ENCODE assay signal across 35 cellular contexts in genomic region chr6:151539506-151540268, GRCh38. TPM values are rescaled to one million over a fixed set of nuclear protein-coding genes. Genes with fewer than 3 reads are reported as not detected.
"Had no signal": no experiment of that assay in that cellular context is flagged by ENCODE, and none has a peak within 500 bp of the region (broad histone marks: within the 10 kb centered on the region; RNA-seq: fewer than 3 reads in every experiment).

No MANE protein-coding gene starts in this region.

- DNase-seq: activated CD4-positive, alpha-beta memory T cell treated with anti-CD3 and anti-CD28 coated beads for 36 hours; activated CD4-positive, alpha-beta T cell treated with anti-CD3 and anti-CD28 coated beads, Interleukin-2, amount 10 ng/mL, durations not matched to agents 24 days and 14 days; activated CD4-positive, CD25-positive, alpha-beta regulatory T cell treated with anti-CD3 and anti-CD28 coated beads, Interleukin-2, amount 50 U/mL, for 72 hours; activated CD8-positive, alpha-beta memory T cell treated with anti-CD3 and anti-CD28 coated beads, Interleukin-2, amount 50 U/mL, for 4 hours; activated gamma-delta T cell; activated naive CD8-positive, alpha-beta T cell treated with anti-CD3 and anti-CD28 coated beads, Interleukin-2, amount 50 U/mL, for 24 hours; activated T-cell treated with anti-CD3 and anti-CD28 coated beads, Interleukin-2, amount 50 U/mL, for 1 hour; amygdala; dermis blood vessel endothelial cell; effector CD4-positive, alpha-beta T cell; foreskin fibroblast; head of caudate nucleus; hippocampal formation; left cardiac atrium; left ventricle myocardium superior; naive thymus-derived CD4-positive, alpha-beta T cell; psoas muscle; sigmoid colon; stimulated activated CD4-positive, alpha-beta T cell treated with anti-CD3 and anti-CD28 coated beads, Interleukin-15, amount 100 ng/mL, for 24 hours; stimulated activated CD4-positive, alpha-beta T cell treated with anti-CD3 and anti-CD28 coated beads, Interleukin-2, amount 100 ng/mL, for 24 hours; stimulated activated naive B cell treated with anti-CD40 and anti-IgM and Interleukin-4, amounts not matched to agents 10 μg/mL and 1 μg/mL and 100 μg/mL, for 72 hours; stomach; T-helper 17 cell; T1000; tibial artery; upper lobe of right lung had no signal

- H3K4me1 ChIP-seq: parathyroid adenoma, psoas muscle, sigmoid colon, suprapubic skin, upper lobe of right lung had no signal

- H3K4me3 ChIP-seq: psoas muscle, sigmoid colon, smooth muscle cell, stomach, suprapubic skin, tibial artery, upper lobe of right lung had no signal

- H3K4me2 ChIP-seq: smooth muscle cell had no signal

- H3K79me2 ChIP-seq: parathyroid adenoma had no signal

- H3K9ac ChIP-seq: parathyroid adenoma had no signal

- H2AFZ ChIP-seq: parathyroid adenoma had no signal

- H3K27me3 ChIP-seq: sigmoid colon, stomach, suprapubic skin, tibial artery, upper lobe of right lung had no signal

- H3K27ac ChIP-seq: parathyroid adenoma, psoas muscle, sigmoid colon, stomach, suprapubic skin, tibial artery, upper lobe of right lung had no signal

- H3K36me3 ChIP-seq: sigmoid colon, stomach, suprapubic skin, tibial artery, upper lobe of right lung had no signal

- FAIRE-seq: bronchial epithelial cell, endometrium, keratinocyte had no signal

- ATAC-seq: activated naive CD8-positive, alpha-beta T cell treated with anti-CD3 and anti-CD28 coated beads, Interleukin-2, amount 50 U/mL, for 24 hours; left cardiac atrium; left ventricle myocardium superior; naive thymus-derived CD4-positive, alpha-beta T cell; psoas muscle; stimulated activated naive B cell treated with anti-CD40 and anti-IgM and Interleukin-4, amounts not matched to agents 10 μg/mL and 1 μg/mL and 100 μg/mL, for 72 hours; T-helper 17 cell; upper lobe of right lung had no signal

- H3K9me3 ChIP-seq: suprapubic skin had no signal

RNA-seq across cellular contexts. Expression of gene CCDC170, which starts 45.9 kb away (rescaled TPM):
- total RNA-seq: activated CD4-positive, alpha-beta memory T cell treated with anti-CD3 and anti-CD28 coated beads for 36 hours; activated CD4-positive, alpha-beta T cell treated with anti-CD3 and anti-CD28 coated beads, Interleukin-2, amount 10 ng/mL, durations not matched to agents 24 days and 14 days; activated CD8-positive, alpha-beta memory T cell treated with anti-CD3 and anti-CD28 coated beads for 36 hours; activated T-helper 1 cell treated with anti-CD3 and anti-CD28 coated beads, Interleukin-12 subunit alpha, Interleukin-12 subunit beta, Interleukin-2, Interleukin-4 antibody, amounts not matched to agents 30 ng/mL and 10 ng/mL and 1 ng/mL, durations not matched to agents 14 hours and 24 hours and 36 hours; bronchial epithelial cell; dermis blood vessel endothelial cell; lung microvascular endothelial cell; T-helper 17 cell had no signal
- polyA plus RNA-seq: naive thymus-derived CD4-positive, alpha-beta T cell had no signal
